ENCODE assay signal across 9 cellular contexts in genomic region chr15:60932051-60932915, GRCh38.
DNase-seq lines count a peak whose midpoint lies in the region; ATAC-seq and TF ChIP-seq lines count a peak whose summit lies in the region.
"Had no signal": no experiment of that assay in that cellular context is flagged by ENCODE, and none has a peak within 500 bp of the region (broad histone marks: within the 10 kb centered on the region; RNA-seq: fewer than 3 reads in every experiment).

No MANE protein-coding gene starts in this region.

- in situ Hi-C loops in astrocyte of the spinal cord (cut with HindIII; ENCODE audit: low sequenced_read_pairs), result no loop called here

- H3K27ac ChIP-seq in aorta (ENCODE audit: low read depth in 1 of 2, low read length in 2 of 2), result no peak overlapping the region
- H3K27ac ChIP-seq: HL-60 had no signal

- H3K9me3 ChIP-seq in aorta (ENCODE audit: control insufficient read depth, low read length), result no peaks in the 10 kb centered on the region

- WGBS in aorta, 2 donors, result 40 to 54% methylated on average over 8 of the region's 8 CpGs

- H3K36me3 ChIP-seq in aorta (ENCODE audit: control insufficient read depth in 1 of 2, insufficient read depth in 2 of 2, low read length in 1 of 2) (no peaks in the 10 kb centered on the region), H7 (replicated peaks; ENCODE audit: control insufficient read depth, insufficient read depth, low read length) (no peaks in the 10 kb centered on the region)

- intact Hi-C loops in aorta (cut with DNase I), result no loop called here

- H3K27ac Mint-ChIP-seq in natural killer cell treated with Interleukin-12 subunit alpha and Interleukin-12 subunit beta and Interleukin-15 and Interleukin-18, amount 100 ng/mL, for 72 hours, result no peak overlapping the region

- DNase-seq in ELR (ENCODE audit: low read depth) (peak; percentile 60), T-helper 2 cell (peak; percentile 17 to 75 (median 39)), astrocyte of the spinal cord (ENCODE audit: low read depth, low spot score) (peak; percentile 62), aorta (peak; percentile 76 to 77), NOMO-1 treated with dmso at 0.1 percent for 144 hours (lab: John Stamatoyannopoulos, UW; ENCODE audit: unreplicated experiment) (no peak), NCI-H128 (lab: John Stamatoyannopoulos, UW; ENCODE audit: unreplicated experiment) (no peak), H7 (no peak)
- no peak for DNase-seq in natural killer cell treated with Interleukin-12 subunit alpha and Interleukin-12 subunit beta and Interleukin-15 and Interleukin-18, amount 100 ng/mL, for 72 hours (ENCODE audit: low spot score)

- H3K4me3 ChIP-seq in astrocyte of the spinal cord (ENCODE audit: low read depth, low read length) (no peak overlapping the region), aorta (ENCODE audit: low read length in 2 of 2) (no peak overlapping the region), H7 (ENCODE audit: insufficient read depth, low read depth, low read length) (no peak overlapping the region)

- H3K9me3 Mint-ChIP-seq in natural killer cell treated with Interleukin-12 subunit alpha and Interleukin-12 subunit beta and Interleukin-15 and Interleukin-18, amount 100 ng/mL, for 72 hours, result no peaks in the 10 kb centered on the region

- no peak overlapping the region for H3K4me3 Mint-ChIP-seq in natural killer cell treated with Interleukin-12 subunit alpha and Interleukin-12 subunit beta and Interleukin-15 and Interleukin-18, amount 100 ng/mL, for 72 hours

- H3K36me3 Mint-ChIP-seq in natural killer cell treated with Interleukin-12 subunit alpha and Interleukin-12 subunit beta and Interleukin-15 and Interleukin-18, amount 100 ng/mL, for 72 hours, result no peaks in the 10 kb centered on the region

- H3K4me1 Mint-ChIP-seq in natural killer cell treated with Interleukin-12 subunit alpha and Interleukin-12 subunit beta and Interleukin-15 and Interleukin-18, amount 100 ng/mL, for 72 hours (ENCODE audit: low read depth in 2 of 2), result peaks cover 0 to 3% of the 10 kb centered on the region in 2 donors

- peak; percentile 13 for TF ChIP-seq CTCF in astrocyte of the spinal cord (IDR thresholded peaks at IDR 0.05; ENCODE audit: low read depth, low read length)

- H3K27me3 Mint-ChIP-seq in natural killer cell treated with Interleukin-12 subunit alpha and Interleukin-12 subunit beta and Interleukin-15 and Interleukin-18, amount 100 ng/mL, for 72 hours, result peaks cover 14 to 26% of the 10 kb centered on the region in 2 donors

- peaks cover 1 to 2% of the 10 kb centered on the region in 2 donors for H3K4me1 ChIP-seq in aorta (ENCODE audit: control insufficient read depth in 1 of 2, insufficient read depth in 2 of 2, low read length in 2 of 2)

- peaks cover 0 to 1% of the 10 kb centered on the region in 2 donors for H3K27me3 ChIP-seq in aorta (ENCODE audit: control insufficient read depth in 1 of 2, insufficient read depth in 2 of 2, low read length in 1 of 2)
- no peaks in the 10 kb centered on the region for H3K27me3 ChIP-seq in H7 (ENCODE audit: control insufficient read depth, insufficient read depth, low read length)

- ATAC-seq in natural killer cell treated with Interleukin-12 subunit alpha and Interleukin-12 subunit beta and Interleukin-15 and Interleukin-18, amount 100 ng/mL, for 72 hours, result peak; percentile 78 to 81
- ATAC-seq in aorta (ENCODE audit: low FRiP score), result no peak

Comparison
In these comparisons a context has a peak if more than half of its experiments do, and no peak if none do; other contexts are left out.
1. DNase-seq: peak in ELR (single experiment), T-helper 2 cell (5 of 5), astrocyte of the spinal cord (single experiment) and aorta (2 of 2); none in natural killer cell treated with Interleukin-12 subunit alpha and Interleukin-12 subunit beta and Interleukin-15 and Interleukin-18, amount 100 ng/mL, for 72 hours (single experiment), NOMO-1 treated with dmso at 0.1 percent for 144 hours (single experiment), NCI-H128 (single experiment) and H7 (single experiment).